15 cellular contexts compared by ENCODE assay signal in genomic region chr11:72807789-72808188, GRCh38. TPM values are rescaled to one million over a fixed set of nuclear protein-coding genes. Genes with fewer than 3 reads are reported as not detected.
DNase-seq lines count a peak whose midpoint lies in the region; ATAC-seq and TF ChIP-seq lines count a peak whose summit lies in the region.
"Had no signal": no experiment of that assay in that cellular context is flagged by ENCODE, and none has a peak within 500 bp of the region (broad histone marks: within the 10 kb centered on the region; RNA-seq: fewer than 3 reads in every experiment).

No MANE protein-coding gene starts in this region.

- no peaks in the 10 kb centered on the region for H3K9me2 ChIP-seq in PC-9 (ENCODE audit: insufficient read depth)

- peak; percentile 90 for DNase-seq in GF-D8 (lab: John Stamatoyannopoulos, UW)
- DNase-seq in PC-9: no peak
- no peak for DNase-seq in left ventricle myocardium superior
- no peak for DNase-seq in sigmoid colon
- DNase-seq in DMS153 treated with DMSO at 0.1 percent for 48 hours (lab: John Stamatoyannopoulos, UW; ENCODE audit: unreplicated experiment): no peak
- DNase-seq in NCI-H510A treated with DMSO at 0.1 percent for 48 hours (lab: John Stamatoyannopoulos, UW): no peak
- no peak for DNase-seq in neuronal stem cell (ENCODE audit: low spot score)
- DNase-seq: activated naive CD8-positive, alpha-beta T cell treated with anti-CD3 and anti-CD28 coated beads, Interleukin-2, amount 50 U/mL, for 24 hours; activated T-cell treated with anti-CD3 and anti-CD28 coated beads, Interleukin-2, amount 50 U/mL, for 24 hours; DMS79 treated with DMSO at 0.1 percent for 48 hours; NCI-H2081; pancreas had no signal

- H3K27ac ChIP-seq in PC-9: peak overlapping the region; percentile 86
- peak overlapping the region in 3 of 4 donors; percentile 23 to 37 (median 32) for H3K27ac ChIP-seq in sigmoid colon
- no peak overlapping the region for H3K27ac ChIP-seq in neuronal stem cell (replicated peaks; ENCODE audit: low read length)
- H3K27ac ChIP-seq: KMS-11, SK-N-MC had no signal

- H4K8ac ChIP-seq in neuronal stem cell (ENCODE audit: low read depth, low read length): no peak overlapping the region

- H2AFZ ChIP-seq in PC-9: no peak overlapping the region
- H2AFZ ChIP-seq in neuronal stem cell (ENCODE audit: low read length): no peak overlapping the region

- CTCF ChIA-PET in PC-9 (lab: Charles Lee): interaction anchor here (0.6 to 0.7 kb wide), 3 partner anchors 34 to 437 kb away, joined by 3 to 11 read pairs (median 6); no protein-coding TSS in a partner anchor

- H3K9me3 ChIP-seq in PC-9 (ENCODE audit: insufficient read depth, low read depth): no peaks in the 10 kb centered on the region
- H3K9me3 ChIP-seq in sigmoid colon: no peaks in the 10 kb centered on the region
- no peaks in the 10 kb centered on the region for H3K9me3 ChIP-seq in neuronal stem cell (replicated peaks in 1 of 2; ENCODE audit: control insufficient read depth in 2 of 2, insufficient read depth in 1 of 2, low read depth in 1 of 2, low read length in 2 of 2)
- H3K9me3 ChIP-seq: pancreas had no signal

- no peak for TF ChIP-seq EP300 in sigmoid colon (IDR thresholded peaks at IDR 0.05)

- peaks cover 2% of the 10 kb centered on the region for H3K79me1 ChIP-seq in neuronal stem cell (ENCODE audit: low read depth, low read length)

- H2AK5ac ChIP-seq in neuronal stem cell (ENCODE audit: low read depth, low read length): no peak overlapping the region

- no peak overlapping the region for H2BK15ac ChIP-seq in neuronal stem cell (ENCODE audit: low read length)

- WGBS in sigmoid colon, 2 donors: 53 to 85% methylated on average over 2 of the region's 2 CpGs
- WGBS in neuronal stem cell (ENCODE audit: extremely low coverage in 2 of 2, insufficient read length in 2 of 2, insufficient replicate concordance in 1 of 2), 2 donors: no CpG with 5 or more reads among the region's 2 CpGs

- no peak overlapping the region for H3K9ac ChIP-seq in neuronal stem cell (ENCODE audit: low read depth, low read length, poor library complexity)
- H3K9ac ChIP-seq: KMS-11 had no signal

- TF ChIP-seq CTCF in PC-9 (conservative IDR thresholded peaks at IDR 0.05) (no peak), sigmoid colon (IDR thresholded peaks at IDR 0.05) (no peak)

- H3K4me2 ChIP-seq in PC-9 (peak overlapping the region; percentile 9), neuronal stem cell (ENCODE audit: insufficient read depth, low read length, poor library complexity, severe bottlenecking) (no peak overlapping the region)
- H3K4me2 ChIP-seq: KMS-11 had no signal

- BruUV-seq in PC-9 (replicated peaks; lab: Mats Ljungman, UMichigan): no TSS peak

- no peak overlapping the region for H2BK120ac ChIP-seq in neuronal stem cell (ENCODE audit: low read depth, low read length)

- TF ChIP-seq POLR2A in sigmoid colon (IDR thresholded peaks at IDR 0.05): no peak

- H3K36me3 ChIP-seq in PC-9 (ENCODE audit: low read depth) (no peaks in the 10 kb centered on the region), sigmoid colon (peaks cover 0 to 15% (median 2%) of the 10 kb centered on the region in 4 donors), neuronal stem cell (replicated peaks in 1 of 2; ENCODE audit: control insufficient read depth in 2 of 2, insufficient read depth in 2 of 2, low read length in 2 of 2) (peaks cover 2 to 15% of the 10 kb centered on the region in 2 donors)
- H3K36me3 ChIP-seq: pancreas had no signal

- no peak overlapping the region for H3K4ac ChIP-seq in neuronal stem cell (ENCODE audit: low read length)

- no peak overlapping the region for H3K18ac ChIP-seq in neuronal stem cell (ENCODE audit: low read length)

- peaks cover 41% of the 10 kb centered on the region for H3K4me1 ChIP-seq in PC-9 (replicated peaks; ENCODE audit: insufficient read depth)
- H3K4me1 ChIP-seq in sigmoid colon: peaks cover 0 to 12% (median 9%) of the 10 kb centered on the region in 4 donors
- peaks cover 2 to 3% of the 10 kb centered on the region in 2 donors for H3K4me1 ChIP-seq in neuronal stem cell (ENCODE audit: control insufficient read depth in 2 of 2, insufficient read depth in 1 of 2, low read depth in 1 of 2, low read length in 2 of 2)

- H3K4me3 ChIP-seq in PC-9 (no peak overlapping the region), sigmoid colon (no peak overlapping the region), neuronal stem cell (ENCODE audit: low read length in 2 of 2) (no peak overlapping the region)
- H3K4me3 ChIP-seq: pancreas, SK-N-MC had no signal

- H3K14ac ChIP-seq in neuronal stem cell (ENCODE audit: low read length): no peak overlapping the region

- H2BK5ac ChIP-seq in neuronal stem cell (ENCODE audit: low read length): no peak overlapping the region

- H3F3A ChIP-seq in PC-9 (ENCODE audit: insufficient read depth, low read depth): peaks cover 41% of the 10 kb centered on the region

- no peak overlapping the region for H4K91ac ChIP-seq in neuronal stem cell (ENCODE audit: low read depth, low read length, poor library complexity)

- H3K27me3 ChIP-seq in PC-9 (ENCODE audit: insufficient read depth, low read depth) (no peaks in the 10 kb centered on the region), sigmoid colon (no peaks in the 10 kb centered on the region), neuronal stem cell (ENCODE audit: control insufficient read depth in 3 of 3, insufficient read depth in 3 of 3, low read depth in 1 of 3, low read length in 3 of 3) (no peaks in the 10 kb centered on the region)
- H3K27me3 ChIP-seq: pancreas had no signal

- H3K79me2 ChIP-seq in PC-9 (ENCODE audit: low read depth): peaks cover 17% of the 10 kb centered on the region

- H2BK12ac ChIP-seq in neuronal stem cell (ENCODE audit: low read length): no peak overlapping the region

- ATAC-seq in left ventricle myocardium superior (peak; percentile 52), HG02798 (IDR thresholded peaks at IDR 0.05; ENCODE audit: poor library complexity, unreplicated experiment) (no peak)
- ATAC-seq: activated naive CD8-positive, alpha-beta T cell treated with anti-CD3 and anti-CD28 coated beads, Interleukin-2, amount 50 U/mL, for 24 hours had no signal

- no peak overlapping the region for H3K23ac ChIP-seq in neuronal stem cell (ENCODE audit: low read depth, low read length, poor library complexity)

- POLR2A ChIA-PET in PC-9 (lab: Charles Lee; ENCODE audit: unreplicated experiment): interaction anchor here (0.7 to 0.8 kb wide), 2 partner anchors 25 to 1886 kb away, joined by 4 to 5 read pairs; no protein-coding TSS in a partner anchor

- H4K20me1 ChIP-seq in PC-9 (ENCODE audit: insufficient read depth): no peaks in the 10 kb centered on the region

- intact Hi-C loops in PC-9 (cut with micrococcal nuclease; ENCODE audit: unreplicated experiment): no loop called here
- intact Hi-C loops in left ventricle myocardium superior (cut with micrococcal nuclease): no loop called here
- intact Hi-C loops in sigmoid colon (cut with DNase I): no loop called here

RNA-seq across cellular contexts. Expression of gene ATG16L2, which starts 6.4 kb away (rescaled TPM):
- total RNA-seq in PC-9 (2021): 17.5 and 24.0 TPM in 2 replicates
- total RNA-seq in left ventricle myocardium superior: 16.3 TPM
- 10 to 100 TPM; 16.8 to 36.8 (median 20.2) TPM for total RNA-seq in sigmoid colon
- polyA plus RNA-seq in sigmoid colon: 10 to 100 TPM in 1 of 3 donors, 1 to 10 TPM in 2; 4.6 to 47.7 (median 9.6) TPM
- polyA plus RNA-seq in neuronal stem cell (2013, experiment 1 of 2): 18.3 TPM
- 16.1 TPM for polyA plus RNA-seq in neuronal stem cell (2013, experiment 2 of 2)

RNA-seq across cellular contexts. Expression of gene STARD10, which starts 13.9 kb away (rescaled TPM):
- total RNA-seq in PC-9 (2021) (145 and 184 TPM in 2 replicates), left ventricle myocardium superior (102 TPM), sigmoid colon (10 to 100 TPM; 29.9 to 60.1 (median 43.9) TPM)
- 100 to 1,000 TPM; 286 to 900 (median 781) TPM for polyA plus RNA-seq in sigmoid colon
- 19.9 TPM for polyA plus RNA-seq in neuronal stem cell (2013, experiment 1 of 2)
- 17.9 TPM for polyA plus RNA-seq in neuronal stem cell (2013, experiment 2 of 2)

RNA-seq across cellular contexts. Expression of gene ARAP1, which starts 55.6 kb away (rescaled TPM):
- total RNA-seq in PC-9 (2021): 151 and 184 TPM in 2 replicates
- 58.9 TPM for total RNA-seq in left ventricle myocardium superior
- total RNA-seq in sigmoid colon: 100 to 1,000 TPM in 1 of 4 donors, 10 to 100 TPM in 3; 56.5 to 135 (median 70.0) TPM
- 10 to 100 TPM; 31.9 to 81.7 (median 34.2) TPM for polyA plus RNA-seq in sigmoid colon
- polyA plus RNA-seq in neuronal stem cell (2013, experiment 1 of 2): 15.2 TPM
- 15.9 TPM for polyA plus RNA-seq in neuronal stem cell (2013, experiment 2 of 2)
